ENCODE assay signal across 8 cellular contexts in genomic region chr19:50725218-50725931, GRCh38. TPM values are rescaled to one million over a fixed set of nuclear protein-coding genes. Genes with fewer than 3 reads are reported as not detected.
DNase-seq lines count a peak whose midpoint lies in the region; ATAC-seq, FAIRE-seq and TF ChIP-seq lines count a peak whose summit lies in the region.

No MANE protein-coding gene starts in this region.

- peak overlapping the region; percentile 78 for H3K4me3 Mint-ChIP-seq in activated B cell treated with CpG ODN at 0.5 μM for 24 hours

- no peaks in the 10 kb centered on the region for H3K36me3 ChIP-seq in heart right ventricle

- CTCF ChIA-PET in AG04449 (lab: Yijun Ruan, JAX): interaction anchor here (0.7 to 5.5 kb wide), 23 partner anchors 8 to 357 kb away, joined by 3 to 61 read pairs (median 4); partner anchors contain the start of gene JOSD2
- CTCF ChIA-PET in activated B cell treated with CpG ODN at 0.5 μM for 24 hours (lab: Charles Lee): interaction anchor here (1.6 kb wide), 1 partner anchor 196 kb away, joined by 7 read pairs; no protein-coding TSS in a partner anchor

- ATAC-seq in activated B cell treated with CpG ODN at 0.5 μM for 24 hours (ENCODE audit: low read depth) (peak; percentile 13), heart right ventricle (peak in 2 of 8 donors; percentile 42 to 60), HG03139 (IDR thresholded peaks at IDR 0.05; ENCODE audit: unreplicated experiment) (no peak)

- H3K4me3 ChIP-seq in AG04449 (ENCODE audit: low read depth, low read length) (peak overlapping the region; percentile 73), heart right ventricle (peak overlapping the region; percentile 50 to 64 (median 60)), skin epidermis (peak overlapping the region; percentile 40 to 64 (median 54))

- H3K27ac Mint-ChIP-seq in activated B cell treated with CpG ODN at 0.5 μM for 24 hours: no peak overlapping the region

- POLR2A ChIA-PET in AG04449 (lab: Yijun Ruan, JAX): interaction anchor here (0.7 to 1.0 kb wide), 3 partner anchors 11 to 396 kb away, joined by 4 to 5 read pairs (median 4); partner anchors contain the start of gene KCNC3
- POLR2A ChIA-PET in activated B cell treated with CpG ODN at 0.5 μM for 24 hours (lab: Charles Lee): interaction anchor here (0.7 to 0.9 kb wide), 4 partner anchors 77 to 306 kb away, joined by 4 to 12 read pairs (median 8); no protein-coding TSS in a partner anchor

- peaks cover 0 to 31% (median 19%) of the 10 kb centered on the region in 9 donors for H3K4me1 ChIP-seq in heart right ventricle

- 8 to 9% methylated on average over 56 of the region's 56 CpGs for WGBS in heart right ventricle, 2 donors

- no peak for DNase-seq in AG04449 (ENCODE audit: low read depth, low spot score)
- DNase-seq in H54 (ENCODE audit: insufficient read length, low spot score): peak; percentile 87
- no peak for DNase-seq in activated B cell treated with CpG ODN at 0.5 μM for 24 hours
- DNase-seq in heart right ventricle: no peak
- DNase-seq in UCSD-AML1 (lab: John Stamatoyannopoulos, UW; ENCODE audit: unreplicated experiment): no peak
- no peak for DNase-seq in DMS 273 (lab: John Stamatoyannopoulos, UW; ENCODE audit: unreplicated experiment)

- no peak for TF ChIP-seq CTCF in AG04449 (IDR thresholded peaks at IDR 0.05; ENCODE audit: insufficient read depth, low read length, missing control alignments)
- no peak for TF ChIP-seq CTCF in activated B cell treated with CpG ODN at 0.5 μM for 24 hours (IDR thresholded peaks at IDR 0.05)
- no peak for TF ChIP-seq CTCF in heart right ventricle (IDR thresholded peaks at IDR 0.05)

- peaks cover 32% of the 10 kb centered on the region for H3K4me1 Mint-ChIP-seq in activated B cell treated with CpG ODN at 0.5 μM for 24 hours

- peak overlapping the region in 9 of 10 donors; percentile 52 to 79 (median 65) for H3K27ac ChIP-seq in heart right ventricle
- peak overlapping the region in 20 of 21 experiments; percentile 30 to 84 (median 70) for H3K27ac ChIP-seq in skin epidermis

- H3K9me3 Mint-ChIP-seq in activated B cell treated with CpG ODN at 0.5 μM for 24 hours: no peaks in the 10 kb centered on the region

- H3K36me3 Mint-ChIP-seq in activated B cell treated with CpG ODN at 0.5 μM for 24 hours (ENCODE audit: low read depth): no peaks in the 10 kb centered on the region

- no peak for FAIRE-seq in H54 (lab: Jason Lieb, UNC)

- no peak for TF ChIP-seq POLR2A in H54 (IDR thresholded peaks at IDR 0.05; ENCODE audit: low read depth, low read length)

- H3K27me3 ChIP-seq in heart right ventricle: peaks cover 0 to 81% (median 57%) of the 10 kb centered on the region in 7 donors

- H3K27me3 Mint-ChIP-seq in activated B cell treated with CpG ODN at 0.5 μM for 24 hours: peaks cover 64% of the 10 kb centered on the region

- intact Hi-C loops in activated B cell treated with CpG ODN at 0.5 μM for 24 hours (cut with micrococcal nuclease) (loop anchor here (2.0 kb wide), 1 partner anchor 67 kb away; no protein-coding TSS in a partner anchor), heart right ventricle (cut with DNase I) (no loop called here)

- no peaks in the 10 kb centered on the region for H3K9me3 ChIP-seq in heart right ventricle

RNA-seq across cellular contexts. Expression of gene CLEC11A, which starts 2.2 kb away (rescaled TPM):
- total RNA-seq in activated B cell treated with CpG ODN at 0.5 μM for 24 hours (0.24 and 0.38 TPM in 2 replicates), heart right ventricle (10 to 100 TPM in 1 of 10 donors, 1 to 10 TPM in 9; 2.3 to 11.9 (median 3.8) TPM)
- polyA plus RNA-seq in heart right ventricle: 10 to 100 TPM in 1 of 2 donors, 1 to 10 TPM in 1; 5.6 to 12.9 TPM

RNA-seq across cellular contexts. Expression of gene SHANK1, which starts 5.8 kb away (rescaled TPM):
- not detected in 2 replicates for total RNA-seq in activated B cell treated with CpG ODN at 0.5 μM for 24 hours
- total RNA-seq in heart right ventricle: 1 to 10 TPM in 2 of 10 donors, under 1 TPM in 7, not detected in 1; 0.23 to 1.5 (median 0.59) TPM
- polyA plus RNA-seq in heart right ventricle: under 1 TPM; 0.07 to 0.17 TPM

RNA-seq across cellular contexts. Expression of gene GPR32, which starts 44.9 kb away (rescaled TPM):
- total RNA-seq in activated B cell treated with CpG ODN at 0.5 μM for 24 hours (not detected in 2 replicates), heart right ventricle (not detected)
- polyA plus RNA-seq in heart right ventricle: not detected
